1 cellular context compared by ENCODE assay signal in genomic region chr2:159650574-159650973, GRCh38.
TF ChIP-seq lines count a peak whose summit lies in the region.

No MANE protein-coding gene starts in this region.

TF ChIP-seq in IMR-90, 13 proteins besides CTCF, POLR2A, EP300 and RAD21 (continued from another document):
- no peak for TF ChIP-seq ELK1 (IDR thresholded peaks at IDR 0.05; ENCODE audit: borderline replicate concordance, low read depth, low read length)
- TF ChIP-seq RFX5 (IDR thresholded peaks at IDR 0.05; ENCODE audit: low read depth, low read length) = no peak
- TF ChIP-seq MXI1 (IDR thresholded peaks at IDR 0.05; ENCODE audit: borderline replicate concordance, low read depth, low read length) = no peak
- no peak for TF ChIP-seq USF2 (IDR thresholded peaks at IDR 0.05; ENCODE audit: low read depth, low read length)
- TF ChIP-seq CEBPB (IDR thresholded peaks at IDR 0.05; ENCODE audit: low read depth, low read length) = no peak
- no peak for TF ChIP-seq MAFK (IDR thresholded peaks at IDR 0.05; ENCODE audit: low read depth, low read length)
- no peak for TF ChIP-seq MAZ (IDR thresholded peaks at IDR 0.05; ENCODE audit: borderline replicate concordance, low read depth, low read length)
